In the genomic region with DNA sequence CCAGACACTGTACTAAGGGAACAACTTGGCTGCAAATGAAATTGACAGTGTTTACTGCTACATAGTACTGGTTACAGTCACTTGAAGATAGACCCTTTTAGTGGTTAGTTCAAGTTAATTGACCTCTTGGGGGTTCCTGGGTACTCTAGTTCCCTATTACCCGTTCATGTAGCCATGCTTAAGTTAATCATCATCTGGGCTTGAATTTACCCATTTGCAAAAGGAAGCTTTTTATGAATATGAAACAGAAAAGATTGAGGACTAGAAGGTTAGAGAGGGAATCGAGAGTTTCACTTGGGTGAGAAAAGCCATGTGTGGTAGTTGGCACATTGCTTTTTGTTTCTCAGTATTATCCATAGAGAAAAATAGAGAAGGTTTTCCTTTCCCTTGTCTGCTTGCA, we compare ENCODE assay signal across 12 cellular contexts. TPM values are rescaled to one million over a fixed set of nuclear protein-coding genes. Genes with fewer than 3 reads are reported as not detected.
DNase-seq lines count a peak whose midpoint lies in the region; ATAC-seq and TF ChIP-seq lines count a peak whose summit lies in the region.
"Had no signal": no experiment of that assay in that cellular context is flagged by ENCODE, and none has a peak within 500 bp of the region (broad histone marks: within the 10 kb centered on the region; RNA-seq: fewer than 3 reads in every experiment).

No MANE protein-coding gene starts in this region.

- no peaks in the 10 kb centered on the region for H3K9me3 Mint-ChIP-seq in brain
- no peaks in the 10 kb centered on the region for H3K9me3 Mint-ChIP-seq in activated CD8-positive, alpha-beta T cell treated with anti-CD3 and anti-CD28 coated beads for 36 hours

- H3K4me1 Mint-ChIP-seq in brain, result peaks cover 43% of the 10 kb centered on the region
- peaks cover 25% of the 10 kb centered on the region for H3K4me1 Mint-ChIP-seq in activated CD8-positive, alpha-beta T cell treated with anti-CD3 and anti-CD28 coated beads for 36 hours (ENCODE audit: low read depth)

- peaks cover 35% of the 10 kb centered on the region for H3K36me3 Mint-ChIP-seq in brain
- H3K36me3 Mint-ChIP-seq in activated CD8-positive, alpha-beta T cell treated with anti-CD3 and anti-CD28 coated beads for 36 hours (ENCODE audit: low read depth), result peaks cover 21% of the 10 kb centered on the region

- peaks cover 13% of the 10 kb centered on the region for H3K27me3 Mint-ChIP-seq in brain
- peaks cover under 1% of the 10 kb centered on the region for H3K27me3 Mint-ChIP-seq in activated CD8-positive, alpha-beta T cell treated with anti-CD3 and anti-CD28 coated beads for 36 hours

- peak overlapping the region in 1 of 5 experiments; percentile 83 for H3K27ac Mint-ChIP-seq in brain
- no peak overlapping the region for H3K27ac Mint-ChIP-seq in activated CD8-positive, alpha-beta T cell treated with anti-CD3 and anti-CD28 coated beads for 36 hours

- intact Hi-C loops in activated CD8-positive, alpha-beta T cell treated with anti-CD3 and anti-CD28 coated beads for 36 hours (cut with micrococcal nuclease), result loop anchor here (2.0 kb wide), 1 partner anchor 32 kb away; the partner anchor contains the start of gene TAF1A

- ATAC-seq in GM18907 (IDR thresholded peaks at IDR 0.05; ENCODE audit: unreplicated experiment), result peak; percentile 64
- peak; percentile 48 for ATAC-seq in GM21737 (IDR thresholded peaks at IDR 0.05; ENCODE audit: unreplicated experiment)
- ATAC-seq in HG03159 (IDR thresholded peaks at IDR 0.05; ENCODE audit: unreplicated experiment), result peak; percentile 32
- ATAC-seq in activated CD8-positive, alpha-beta T cell treated with anti-CD3 and anti-CD28 coated beads for 36 hours, result no peak

- CTCF ChIA-PET in activated CD8-positive, alpha-beta T cell treated with anti-CD3 and anti-CD28 coated beads for 36 hours (lab: Charles Lee), result interaction anchor here (1.0 to 5.0 kb wide), 2 partner anchors 13 to 16 kb away, joined by 3 to 35 read pairs; no protein-coding TSS in a partner anchor

- no peak for TF ChIP-seq CTCF in brain (conservative IDR thresholded peaks at IDR 0.05)
- TF ChIP-seq CTCF in activated CD8-positive, alpha-beta T cell treated with anti-CD3 and anti-CD28 coated beads for 36 hours (IDR thresholded peaks at IDR 0.05), result no peak

- peak overlapping the region; percentile 89 to 98 (median 94) for H3K4me3 Mint-ChIP-seq in brain
- no peak overlapping the region for H3K4me3 Mint-ChIP-seq in activated CD8-positive, alpha-beta T cell treated with anti-CD3 and anti-CD28 coated beads for 36 hours
- H3K4me3 Mint-ChIP-seq: CD14-positive monocyte had no signal

- POLR2A ChIA-PET in activated CD8-positive, alpha-beta T cell treated with anti-CD3 and anti-CD28 coated beads for 36 hours (lab: Charles Lee), result interaction anchor here (0.6 to 2.1 kb wide), 3 partner anchors 31 to 448 kb away, joined by 3 to 7 read pairs (median 5); partner anchors contain the start of gene TAF1A

- no peak for DNase-seq in NCI-H1105 (lab: John Stamatoyannopoulos, UW)
- DNase-seq in activated CD8-positive, alpha-beta T cell treated with anti-CD3 and anti-CD28 coated beads for 36 hours, result no peak
- DNase-seq in NCI-H748 (lab: John Stamatoyannopoulos, UW; ENCODE audit: unreplicated experiment), result no peak
- DNase-seq: esophagus squamous epithelium, mammary epithelial cell, NCI-H69, occipital lobe had no signal

RNA-seq across cellular contexts. Expression of gene MIA3, which starts 2.7 kb away (rescaled TPM):
- polyA plus RNA-seq in brain (ENCODE audit: insufficient read depth, low read depth, low replicate concordance), result 27.4 TPM
- 10 to 100 TPM; 43.1 to 44.1 TPM for total RNA-seq in activated CD8-positive, alpha-beta T cell treated with anti-CD3 and anti-CD28 coated beads for 36 hours

RNA-seq across cellular contexts. Expression of gene TAF1A, which starts 30.8 kb away (rescaled TPM):
- polyA plus RNA-seq in brain (ENCODE audit: insufficient read depth, low read depth, low replicate concordance), result 3.9 TPM
- total RNA-seq in activated CD8-positive, alpha-beta T cell treated with anti-CD3 and anti-CD28 coated beads for 36 hours, result 10 to 100 TPM; 18.4 to 19.0 TPM
